ENCODE assay signal across 11 cellular contexts in the genomic region with DNA sequence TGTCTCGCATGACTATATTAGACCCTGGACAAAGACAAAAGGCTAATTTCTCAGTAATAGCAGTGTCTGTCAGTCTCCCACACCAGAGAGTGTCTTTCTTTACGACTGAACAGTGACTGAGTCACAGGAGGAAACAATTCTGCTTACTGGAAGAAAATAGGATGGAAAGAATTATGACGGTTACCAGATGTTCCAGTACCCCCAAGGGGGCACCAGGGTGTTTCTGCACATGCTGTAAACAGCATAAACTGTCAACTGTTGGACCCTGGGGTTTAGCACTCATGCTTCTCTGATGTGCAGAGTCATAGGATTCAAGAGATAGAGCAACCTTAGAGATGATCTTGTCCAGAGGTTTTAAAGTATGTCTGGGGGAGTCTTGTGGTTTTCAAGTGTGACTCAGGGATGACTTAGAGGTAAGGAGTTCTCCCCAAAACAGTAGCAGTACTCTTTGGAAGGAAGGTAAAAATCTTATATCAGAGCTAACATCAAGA.
DNase-seq lines count a peak whose midpoint lies in the region; ATAC-seq and TF ChIP-seq lines count a peak whose summit lies in the region.
"Had no signal": no experiment of that assay in that cellular context is flagged by ENCODE, and none has a peak within 500 bp of the region (broad histone marks: within the 10 kb centered on the region; RNA-seq: fewer than 3 reads in every experiment).

No MANE protein-coding gene starts in this region.

- H3K4me3 Mint-ChIP-seq in GM23338, result no peak overlapping the region
- H3K4me3 Mint-ChIP-seq: B cell had no signal

- H3K27ac ChIP-seq in coronary artery (peak overlapping the region in 1 of 2 donors; percentile 62), GM23338 (ENCODE audit: low read depth) (no peak overlapping the region)

- DNase-seq in A172 (ENCODE audit: low spot score), result peak; percentile 75
- DNase-seq in KBM-7, result peak; percentile 66
- peak; percentile 97 for DNase-seq in amniotic epithelial cell (ENCODE audit: low read depth)
- DNase-seq in kidney tubule cell (ENCODE audit: low spot score), result peak; percentile 65
- no peak for DNase-seq in coronary artery (ENCODE audit: low spot score)
- no peak for DNase-seq in stimulated activated CD4-positive, alpha-beta T cell treated with anti-CD3 and anti-CD28 coated beads, Interleukin-2, amount 100 ng/mL, for 24 hours
- DNase-seq in GM23338 (ENCODE audit: low spot score), result no peak
- DNase-seq in SHP77 (lab: John Stamatoyannopoulos, UW), result no peak
- DNase-seq: NCI-H187; stimulated activated naive CD4-positive, alpha-beta T cell treated with Interleukin-2 at 50 U/mL for 16 hours had no signal

- no peak overlapping the region for H3K4me2 ChIP-seq in GM23338

- no peaks in the 10 kb centered on the region for H3K27me3 ChIP-seq in GM23338 (ENCODE audit: insufficient read depth)

- H3K27ac Mint-ChIP-seq in GM23338, result no peak overlapping the region
- H3K27ac Mint-ChIP-seq: B cell had no signal

- no peaks in the 10 kb centered on the region for H3K9me2 ChIP-seq in GM23338 (ENCODE audit: insufficient read depth)

- H3K27me3 Mint-ChIP-seq in GM23338 (ENCODE audit: insufficient read depth, low read depth, poor library complexity), result peaks cover 3% of the 10 kb centered on the region
- H3K27me3 Mint-ChIP-seq: B cell had no signal

- H2AFZ ChIP-seq in GM23338, result no peak overlapping the region

- H3K4me3 ChIP-seq in coronary artery, result no peak overlapping the region
- H3K4me3 ChIP-seq in GM23338, result no peak overlapping the region

- H3K36me3 ChIP-seq in GM23338 (ENCODE audit: insufficient read depth), result no peaks in the 10 kb centered on the region

- no peaks in the 10 kb centered on the region for H3K4me1 ChIP-seq in GM23338 (ENCODE audit: insufficient read depth)

- in situ Hi-C loops in KBM-7 (cut with MboI; ENCODE audit: low pct_unique_long_range_greater_than_20kb, low sequenced_read_pairs), result no loop called here

- no peaks in the 10 kb centered on the region for H3F3A ChIP-seq in GM23338 (replicated peaks; ENCODE audit: low read depth)

- no peaks in the 10 kb centered on the region for H4K20me1 ChIP-seq in GM23338 (replicated peaks; ENCODE audit: insufficient read depth)

- ATAC-seq in GM23338, result no peak

- no peaks in the 10 kb centered on the region for H3K9me3 Mint-ChIP-seq in GM23338

- H3K36me3 Mint-ChIP-seq in GM23338 (ENCODE audit: low read depth), result no peaks in the 10 kb centered on the region; the same call in 2 of the 3 replicates

- peaks cover 13% of the 10 kb centered on the region for H3K4me1 Mint-ChIP-seq in GM23338
- H3K4me1 Mint-ChIP-seq: B cell had no signal

- TF ChIP-seq CTCF in coronary artery (IDR thresholded peaks at IDR 0.05), result no peak
- TF ChIP-seq CTCF in GM23338 (conservative IDR thresholded peaks at IDR 0.05; ENCODE audit: low read depth in 2 of 2), result no peak

- H3K79me2 ChIP-seq in GM23338 (replicated peaks; ENCODE audit: insufficient read depth), result no peaks in the 10 kb centered on the region

TF ChIP-seq in GM23338, 12 proteins besides CTCF, POLR2A, EP300 and RAD21 (continues in another document):
- TF ChIP-seq, protein P1, sequence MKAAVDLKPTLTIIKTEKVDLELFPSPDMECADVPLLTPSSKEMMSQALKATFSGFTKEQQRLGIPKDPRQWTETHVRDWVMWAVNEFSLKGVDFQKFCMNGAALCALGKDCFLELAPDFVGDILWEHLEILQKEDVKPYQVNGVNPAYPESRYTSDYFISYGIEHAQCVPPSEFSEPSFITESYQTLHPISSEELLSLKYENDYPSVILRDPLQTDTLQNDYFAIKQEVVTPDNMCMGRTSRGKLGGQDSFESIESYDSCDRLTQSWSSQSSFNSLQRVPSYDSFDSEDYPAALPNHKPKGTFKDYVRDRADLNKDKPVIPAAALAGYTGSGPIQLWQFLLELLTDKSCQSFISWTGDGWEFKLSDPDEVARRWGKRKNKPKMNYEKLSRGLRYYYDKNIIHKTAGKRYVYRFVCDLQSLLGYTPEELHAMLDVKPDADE (IDR thresholded peaks at IDR 0.05), result no peak
- no peak for TF ChIP-seq JUNB (IDR thresholded peaks at IDR 0.05; ENCODE audit: unreplicated experiment)
- no peak for TF ChIP-seq ZNF331 (CRISPR knock-in tag; IDR thresholded peaks at IDR 0.05; ENCODE audit: low read depth)
- no peak for TF ChIP-seq NANOG (IDR thresholded peaks at IDR 0.05; ENCODE audit: borderline replicate concordance)
- no peak for TF ChIP-seq ZNF114 (CRISPR knock-in tag; IDR thresholded peaks at IDR 0.05)
- no peak for TF ChIP-seq EZH2phosphoT487 (IDR thresholded peaks at IDR 0.05; ENCODE audit: unreplicated experiment)
- TF ChIP-seq, protein P2, sequence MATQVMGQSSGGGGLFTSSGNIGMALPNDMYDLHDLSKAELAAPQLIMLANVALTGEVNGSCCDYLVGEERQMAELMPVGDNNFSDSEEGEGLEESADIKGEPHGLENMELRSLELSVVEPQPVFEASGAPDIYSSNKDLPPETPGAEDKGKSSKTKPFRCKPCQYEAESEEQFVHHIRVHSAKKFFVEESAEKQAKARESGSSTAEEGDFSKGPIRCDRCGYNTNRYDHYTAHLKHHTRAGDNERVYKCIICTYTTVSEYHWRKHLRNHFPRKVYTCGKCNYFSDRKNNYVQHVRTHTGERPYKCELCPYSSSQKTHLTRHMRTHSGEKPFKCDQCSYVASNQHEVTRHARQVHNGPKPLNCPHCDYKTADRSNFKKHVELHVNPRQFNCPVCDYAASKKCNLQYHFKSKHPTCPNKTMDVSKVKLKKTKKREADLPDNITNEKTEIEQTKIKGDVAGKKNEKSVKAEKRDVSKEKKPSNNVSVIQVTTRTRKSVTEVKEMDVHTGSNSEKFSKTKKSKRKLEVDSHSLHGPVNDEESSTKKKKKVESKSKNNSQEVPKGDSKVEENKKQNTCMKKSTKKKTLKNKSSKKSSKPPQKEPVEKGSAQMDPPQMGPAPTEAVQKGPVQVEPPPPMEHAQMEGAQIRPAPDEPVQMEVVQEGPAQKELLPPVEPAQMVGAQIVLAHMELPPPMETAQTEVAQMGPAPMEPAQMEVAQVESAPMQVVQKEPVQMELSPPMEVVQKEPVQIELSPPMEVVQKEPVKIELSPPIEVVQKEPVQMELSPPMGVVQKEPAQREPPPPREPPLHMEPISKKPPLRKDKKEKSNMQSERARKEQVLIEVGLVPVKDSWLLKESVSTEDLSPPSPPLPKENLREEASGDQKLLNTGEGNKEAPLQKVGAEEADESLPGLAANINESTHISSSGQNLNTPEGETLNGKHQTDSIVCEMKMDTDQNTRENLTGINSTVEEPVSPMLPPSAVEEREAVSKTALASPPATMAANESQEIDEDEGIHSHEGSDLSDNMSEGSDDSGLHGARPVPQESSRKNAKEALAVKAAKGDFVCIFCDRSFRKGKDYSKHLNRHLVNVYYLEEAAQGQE (IDR thresholded peaks at IDR 0.05; ENCODE audit: unreplicated experiment), result no peak
- no peak for TF ChIP-seq STAT1 (IDR thresholded peaks at IDR 0.05; ENCODE audit: unreplicated experiment)
- no peak for TF ChIP-seq CREB1 (CRISPR knock-in tag; IDR thresholded peaks at IDR 0.05; ENCODE audit: low read depth)
- no peak for TF ChIP-seq EZH2 (IDR thresholded peaks at IDR 0.05; ENCODE audit: low read depth, unreplicated experiment)

Comparison
In these comparisons a context has a peak if more than half of its experiments do, and no peak if none do; other contexts are left out.
1. DNase-seq: peak in A172 (single experiment), KBM-7 (single experiment), amniotic epithelial cell (single experiment) and kidney tubule cell (single experiment); none in coronary artery (single experiment), stimulated activated CD4-positive, alpha-beta T cell treated with anti-CD3 and anti-CD28 coated beads, Interleukin-2, amount 100 ng/mL, for 24 hours (0 of 2), GM23338 (single experiment) and SHP77 (0 of 2).